27 cellular contexts compared by ENCODE assay signal in genomic region chr21:28908351-28908750, GRCh38.
"Had no signal": no experiment of that assay in that cellular context is flagged by ENCODE, and none has a peak within 500 bp of the region (broad histone marks: within the 10 kb centered on the region; RNA-seq: fewer than 3 reads in every experiment).

No MANE protein-coding gene starts in this region.

- DNase-seq: hypothalamus; kidney; left ventricle myocardium inferior; mesendoderm; naive B cell; natural killer cell; nephron progenitor cell; occipital lobe; psoas muscle; retina; right cardiac atrium; stimulated activated CD4-positive, alpha-beta T cell treated with anti-CD3 and anti-CD28 coated beads, Interleukin-12 subunit alpha, Interleukin-12 subunit beta, amount 100 ng/mL, for 4 hours; stimulated activated CD4-positive, alpha-beta T cell treated with anti-CD3 and anti-CD28 coated beads, Interleukin-15, amount 100 ng/mL, for 24 hours; stimulated activated CD4-positive, alpha-beta T cell treated with anti-CD3 and anti-CD28 coated beads, Interleukin-2, amount 100 ng/mL, for 24 hours; stimulated activated CD4-positive, alpha-beta T cell treated with anti-CD3 and anti-CD28 coated beads, Interleukin-4, amount 100 ng/mL, for 1 hour; stimulated activated naive B cell treated with anti-CD40 and anti-IgM and Interleukin-4, amounts not matched to agents 10 μg/mL and 1 μg/mL and 100 μg/mL, for 72 hours; tibial artery; trophoblast cell; upper lobe of right lung; uterus had no signal

- H3K4me3 ChIP-seq: left ventricle myocardium inferior, lung, neural progenitor cell, psoas muscle, skin epidermis, suprapubic skin, thoracic aorta, tibial artery, upper lobe of right lung, uterus had no signal

- H3K27ac ChIP-seq: left ventricle myocardium inferior, neural progenitor cell, neutrophil, parathyroid adenoma, psoas muscle, skin epidermis, suprapubic skin, upper lobe of right lung, uterus had no signal
